ENCODE assay signal across 1 cellular context in the genomic region with DNA sequence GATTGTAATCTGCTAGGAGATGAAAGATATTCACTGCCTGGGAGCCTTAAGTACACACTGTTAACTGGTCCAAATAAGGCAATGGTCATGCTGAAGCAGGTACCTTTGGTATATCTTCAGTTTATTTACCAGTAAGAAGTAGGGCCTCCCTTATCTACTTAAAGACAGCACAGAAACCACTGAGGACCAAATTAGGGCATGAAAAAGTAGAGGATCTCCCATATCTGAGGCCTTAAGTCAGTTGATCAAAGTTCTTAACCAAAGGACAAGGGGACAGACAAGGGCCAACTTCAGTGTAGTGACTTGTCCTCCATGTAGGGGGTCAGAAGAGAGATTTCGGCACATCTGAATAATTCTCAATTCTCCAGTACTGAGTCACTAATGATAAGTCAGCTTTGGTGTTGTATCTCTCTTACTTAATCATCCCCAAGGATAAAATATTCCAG.
TF ChIP-seq lines count a peak whose summit lies in the region.

No MANE protein-coding gene starts in this region.

TF ChIP-seq in K562, 482 proteins besides CTCF, POLR2A, EP300 and RAD21 (continued from another document and continues in another):
- TF ChIP-seq, protein P1, sequence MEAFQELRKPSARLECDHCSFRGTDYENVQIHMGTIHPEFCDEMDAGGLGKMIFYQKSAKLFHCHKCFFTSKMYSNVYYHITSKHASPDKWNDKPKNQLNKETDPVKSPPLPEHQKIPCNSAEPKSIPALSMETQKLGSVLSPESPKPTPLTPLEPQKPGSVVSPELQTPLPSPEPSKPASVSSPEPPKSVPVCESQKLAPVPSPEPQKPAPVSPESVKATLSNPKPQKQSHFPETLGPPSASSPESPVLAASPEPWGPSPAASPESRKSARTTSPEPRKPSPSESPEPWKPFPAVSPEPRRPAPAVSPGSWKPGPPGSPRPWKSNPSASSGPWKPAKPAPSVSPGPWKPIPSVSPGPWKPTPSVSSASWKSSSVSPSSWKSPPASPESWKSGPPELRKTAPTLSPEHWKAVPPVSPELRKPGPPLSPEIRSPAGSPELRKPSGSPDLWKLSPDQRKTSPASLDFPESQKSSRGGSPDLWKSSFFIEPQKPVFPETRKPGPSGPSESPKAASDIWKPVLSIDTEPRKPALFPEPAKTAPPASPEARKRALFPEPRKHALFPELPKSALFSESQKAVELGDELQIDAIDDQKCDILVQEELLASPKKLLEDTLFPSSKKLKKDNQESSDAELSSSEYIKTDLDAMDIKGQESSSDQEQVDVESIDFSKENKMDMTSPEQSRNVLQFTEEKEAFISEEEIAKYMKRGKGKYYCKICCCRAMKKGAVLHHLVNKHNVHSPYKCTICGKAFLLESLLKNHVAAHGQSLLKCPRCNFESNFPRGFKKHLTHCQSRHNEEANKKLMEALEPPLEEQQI (IDR thresholded peaks at IDR 0.05): no peak
- TF ChIP-seq ESRRB (CRISPR knock-in tag; IDR thresholded peaks at IDR 0.05; ENCODE audit: borderline replicate concordance) (no peak), ZNF197 (CRISPR knock-in tag; IDR thresholded peaks at IDR 0.05; ENCODE audit: low read depth) (peak; percentile 71; the same call in 1 of the 2 replicates), ZNF232 (CRISPR knock-in tag; IDR thresholded peaks at IDR 0.05) (no peak), SRSF1 (IDR thresholded peaks at IDR 0.05; ENCODE audit: low read depth, low read length) (no peak), FOXK2 (conservative IDR thresholded peaks at IDR 0.05 in 1 of 2, IDR thresholded peaks at IDR 0.05 in 1 of 2; ENCODE audit: low read depth in 2 of 2) (no peak), CREM (IDR thresholded peaks at IDR 0.05; ENCODE audit: low read depth) (no peak), SETDB1 (IDR thresholded peaks at IDR 0.05; ENCODE audit: low read length) (no peak), RAD51 (IDR thresholded peaks at IDR 0.05; ENCODE audit: borderline replicate concordance, low read depth) (no peak), MED1 (CRISPR knock-in tag; IDR thresholded peaks at IDR 0.05; ENCODE audit: borderline replicate concordance) (no peak), GABPB2 (CRISPR knock-in tag; conservative IDR thresholded peaks at IDR 0.05) (no peak), TOE1 (IDR thresholded peaks at IDR 0.05; ENCODE audit: borderline replicate concordance) (no peak), TOE1 (CRISPR knock-in tag; IDR thresholded peaks at IDR 0.05; ENCODE audit: borderline replicate concordance, low read depth) (no peak), ZNF274 (IDR thresholded peaks at IDR 0.05; ENCODE audit: borderline replicate concordance, low read depth, low read length) (no peak), SP1 (CRISPR knock-in tag; IDR thresholded peaks at IDR 0.05) (0 out of 2 replicates have a peak, but pooled peaks have one; percentile 9), TEAD4 (IDR thresholded peaks at IDR 0.05; ENCODE audit: low read length) (peak; percentile 20; the same call in 1 of the 2 replicates), TEAD4 (CRISPR knock-in tag; IDR thresholded peaks at IDR 0.05; ENCODE audit: borderline replicate concordance) (no peak), KLF13 (tag; IDR thresholded peaks at IDR 0.05; ENCODE audit: borderline replicate concordance, low read depth) (no peak), ZNF644 (tag; IDR thresholded peaks at IDR 0.05; ENCODE audit: low read depth) (peak; percentile 54; the same call in 1 of the 2 replicates), ZC3H8 (IDR thresholded peaks at IDR 0.05) (no peak), RBM39 (optimal IDR thresholded peaks at IDR 0.05; ENCODE audit: low read depth, low read length) (no peak), ZNF699 (CRISPR knock-in tag; IDR thresholded peaks at IDR 0.05; ENCODE audit: insufficient replicate concordance) (no peak), FOSL1 (tag; conservative IDR thresholded peaks at IDR 0.05) (peak; percentile 82), ELF4 (CRISPR knock-in tag; IDR thresholded peaks at IDR 0.05) (no peak), ESRRA (IDR thresholded peaks at IDR 0.05; ENCODE audit: borderline replicate concordance, low read depth) (peak; percentile 72; the same call in 1 of the 2 replicates), ZNF75A (CRISPR knock-in tag; IDR thresholded peaks at IDR 0.05) (no peak), NBN (IDR thresholded peaks at IDR 0.05; ENCODE audit: low read depth) (no peak), RNF2 (IDR thresholded peaks at IDR 0.05) (peak; percentile 73; the same call in 1 of the 2 replicates), POLR2H (tag; IDR thresholded peaks at IDR 0.05; ENCODE audit: low read depth) (peak; percentile 88), CBFA2T3 (IDR thresholded peaks at IDR 0.05) (peak; percentile 38), NR2C2 (CRISPR knock-in tag; IDR thresholded peaks at IDR 0.05) (no peak), NR2C2 (tag; IDR thresholded peaks at IDR 0.05) (no peak), NR1H2 (CRISPR knock-in tag; IDR thresholded peaks at IDR 0.05) (no peak), SMAD3 (CRISPR knock-in tag; conservative IDR thresholded peaks at IDR 0.05) (no peak), HDAC1 (IDR thresholded peaks at IDR 0.05) (no peak), FOXA3 (CRISPR knock-in tag; conservative IDR thresholded peaks at IDR 0.05 in 1 of 2, IDR thresholded peaks at IDR 0.05 in 1 of 2) (peak in 1 of 2 experiments; percentile 92; a peak in 2 of 4 replicates), ZFP30 (CRISPR knock-in tag; IDR thresholded peaks at IDR 0.05; ENCODE audit: borderline replicate concordance) (no peak), SAFB2 (IDR thresholded peaks at IDR 0.05; ENCODE audit: borderline replicate concordance, low read depth, low read length, severe bottlenecking) (no peak), ZNF76 (CRISPR knock-in tag; IDR thresholded peaks at IDR 0.05; ENCODE audit: borderline replicate concordance) (no peak), SMARCA4 (IDR thresholded peaks at IDR 0.05) (0 out of 2 replicates have a peak, but pooled peaks have one; percentile 47), ZBTB1 (CRISPR knock-in tag; IDR thresholded peaks at IDR 0.05; ENCODE audit: borderline replicate concordance, low read depth) (no peak), GTF2E2 (tag; IDR thresholded peaks at IDR 0.05) (peak; percentile 75), CBX2 (IDR thresholded peaks at IDR 0.05; ENCODE audit: insufficient read depth, low read length, poor library complexity, severe bottlenecking) (no peak), SAP30 (IDR thresholded peaks at IDR 0.05; ENCODE audit: borderline replicate concordance, insufficient read depth, low read depth, low read length, poor library complexity, severe bottlenecking) (no peak), FOXK1 (CRISPR knock-in tag; IDR thresholded peaks at IDR 0.05; ENCODE audit: borderline replicate concordance) (no peak)
- TF ChIP-seq, protein P2, sequence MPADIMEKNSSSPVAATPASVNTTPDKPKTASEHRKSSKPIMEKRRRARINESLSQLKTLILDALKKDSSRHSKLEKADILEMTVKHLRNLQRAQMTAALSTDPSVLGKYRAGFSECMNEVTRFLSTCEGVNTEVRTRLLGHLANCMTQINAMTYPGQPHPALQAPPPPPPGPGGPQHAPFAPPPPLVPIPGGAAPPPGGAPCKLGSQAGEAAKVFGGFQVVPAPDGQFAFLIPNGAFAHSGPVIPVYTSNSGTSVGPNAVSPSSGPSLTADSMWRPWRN (IDR thresholded peaks at IDR 0.05; ENCODE audit: low read depth): no peak
- TF ChIP-seq, protein P3, sequence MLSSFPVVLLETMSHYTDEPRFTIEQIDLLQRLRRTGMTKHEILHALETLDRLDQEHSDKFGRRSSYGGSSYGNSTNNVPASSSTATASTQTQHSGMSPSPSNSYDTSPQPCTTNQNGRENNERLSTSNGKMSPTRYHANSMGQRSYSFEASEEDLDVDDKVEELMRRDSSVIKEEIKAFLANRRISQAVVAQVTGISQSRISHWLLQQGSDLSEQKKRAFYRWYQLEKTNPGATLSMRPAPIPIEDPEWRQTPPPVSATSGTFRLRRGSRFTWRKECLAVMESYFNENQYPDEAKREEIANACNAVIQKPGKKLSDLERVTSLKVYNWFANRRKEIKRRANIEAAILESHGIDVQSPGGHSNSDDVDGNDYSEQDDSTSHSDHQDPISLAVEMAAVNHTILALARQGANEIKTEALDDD (IDR thresholded peaks at IDR 0.05): peak; percentile 90
- TF ChIP-seq, protein P4, sequence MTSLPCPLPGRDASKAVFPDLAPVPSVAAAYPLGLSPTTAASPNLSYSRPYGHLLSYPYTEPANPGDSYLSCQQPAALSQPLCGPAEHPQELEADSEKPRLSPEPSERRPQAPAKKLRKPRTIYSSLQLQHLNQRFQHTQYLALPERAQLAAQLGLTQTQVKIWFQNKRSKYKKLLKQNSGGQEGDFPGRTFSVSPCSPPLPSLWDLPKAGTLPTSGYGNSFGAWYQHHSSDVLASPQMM (CRISPR knock-in tag; IDR thresholded peaks at IDR 0.05): no peak
- TF ChIP-seq, protein P5, sequence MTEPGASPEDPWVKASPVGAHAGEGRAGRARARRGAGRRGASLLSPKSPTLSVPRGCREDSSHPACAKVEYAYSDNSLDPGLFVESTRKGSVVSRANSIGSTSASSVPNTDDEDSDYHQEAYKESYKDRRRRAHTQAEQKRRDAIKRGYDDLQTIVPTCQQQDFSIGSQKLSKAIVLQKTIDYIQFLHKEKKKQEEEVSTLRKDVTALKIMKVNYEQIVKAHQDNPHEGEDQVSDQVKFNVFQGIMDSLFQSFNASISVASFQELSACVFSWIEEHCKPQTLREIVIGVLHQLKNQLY (CRISPR knock-in tag; conservative IDR thresholded peaks at IDR 0.05): no peak
- TF ChIP-seq, protein P6, sequence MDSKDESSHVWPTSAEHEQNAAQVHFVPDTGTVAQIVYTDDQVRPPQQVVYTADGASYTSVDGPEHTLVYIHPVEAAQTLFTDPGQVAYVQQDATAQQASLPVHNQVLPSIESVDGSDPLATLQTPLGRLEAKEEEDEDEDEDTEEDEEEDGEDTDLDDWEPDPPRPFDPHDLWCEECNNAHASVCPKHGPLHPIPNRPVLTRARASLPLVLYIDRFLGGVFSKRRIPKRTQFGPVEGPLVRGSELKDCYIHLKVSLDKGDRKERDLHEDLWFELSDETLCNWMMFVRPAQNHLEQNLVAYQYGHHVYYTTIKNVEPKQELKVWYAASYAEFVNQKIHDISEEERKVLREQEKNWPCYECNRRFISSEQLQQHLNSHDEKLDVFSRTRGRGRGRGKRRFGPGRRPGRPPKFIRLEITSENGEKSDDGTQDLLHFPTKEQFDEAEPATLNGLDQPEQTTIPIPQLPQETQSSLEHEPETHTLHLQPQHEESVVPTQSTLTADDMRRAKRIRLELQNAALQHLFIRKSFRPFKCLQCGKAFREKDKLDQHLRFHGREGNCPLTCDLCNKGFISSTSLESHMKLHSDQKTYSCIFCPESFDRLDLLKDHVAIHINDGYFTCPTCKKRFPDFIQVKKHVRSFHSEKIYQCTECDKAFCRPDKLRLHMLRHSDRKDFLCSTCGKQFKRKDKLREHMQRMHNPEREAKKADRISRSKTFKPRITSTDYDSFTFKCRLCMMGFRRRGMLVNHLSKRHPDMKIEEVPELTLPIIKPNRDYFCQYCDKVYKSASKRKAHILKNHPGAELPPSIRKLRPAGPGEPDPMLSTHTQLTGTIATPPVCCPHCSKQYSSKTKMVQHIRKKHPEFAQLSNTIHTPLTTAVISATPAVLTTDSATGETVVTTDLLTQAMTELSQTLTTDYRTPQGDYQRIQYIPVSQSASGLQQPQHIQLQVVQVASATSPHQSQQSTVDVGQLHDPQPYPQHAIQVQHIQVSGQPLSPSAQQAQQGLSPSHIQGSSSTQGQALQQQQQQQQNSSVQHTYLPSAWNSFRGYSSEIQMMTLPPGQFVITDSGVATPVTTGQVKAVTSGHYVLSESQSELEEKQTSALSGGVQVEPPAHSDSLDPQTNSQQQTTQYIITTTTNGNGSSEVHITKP (IDR thresholded peaks at IDR 0.05; ENCODE audit: partially characterized antibody): no peak
- TF ChIP-seq, protein P7, sequence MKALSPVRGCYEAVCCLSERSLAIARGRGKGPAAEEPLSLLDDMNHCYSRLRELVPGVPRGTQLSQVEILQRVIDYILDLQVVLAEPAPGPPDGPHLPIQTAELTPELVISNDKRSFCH (CRISPR knock-in tag; IDR thresholded peaks at IDR 0.05): no peak
- TF ChIP-seq, protein P7 (tag; IDR thresholded peaks at IDR 0.05): no peak
- TF ChIP-seq, protein P8, sequence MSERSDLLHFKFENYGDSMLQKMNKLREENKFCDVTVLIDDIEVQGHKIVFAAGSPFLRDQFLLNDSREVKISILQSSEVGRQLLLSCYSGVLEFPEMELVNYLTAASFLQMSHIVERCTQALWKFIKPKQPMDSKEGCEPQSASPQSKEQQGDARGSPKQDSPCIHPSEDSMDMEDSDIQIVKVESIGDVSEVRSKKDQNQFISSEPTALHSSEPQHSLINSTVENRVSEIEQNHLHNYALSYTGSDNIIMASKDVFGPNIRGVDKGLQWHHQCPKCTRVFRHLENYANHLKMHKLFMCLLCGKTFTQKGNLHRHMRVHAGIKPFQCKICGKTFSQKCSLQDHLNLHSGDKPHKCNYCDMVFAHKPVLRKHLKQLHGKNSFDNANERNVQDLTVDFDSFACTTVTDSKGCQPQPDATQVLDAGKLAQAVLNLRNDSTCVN (CRISPR knock-in tag; IDR thresholded peaks at IDR 0.05): no peak
- TF ChIP-seq, protein P9, sequence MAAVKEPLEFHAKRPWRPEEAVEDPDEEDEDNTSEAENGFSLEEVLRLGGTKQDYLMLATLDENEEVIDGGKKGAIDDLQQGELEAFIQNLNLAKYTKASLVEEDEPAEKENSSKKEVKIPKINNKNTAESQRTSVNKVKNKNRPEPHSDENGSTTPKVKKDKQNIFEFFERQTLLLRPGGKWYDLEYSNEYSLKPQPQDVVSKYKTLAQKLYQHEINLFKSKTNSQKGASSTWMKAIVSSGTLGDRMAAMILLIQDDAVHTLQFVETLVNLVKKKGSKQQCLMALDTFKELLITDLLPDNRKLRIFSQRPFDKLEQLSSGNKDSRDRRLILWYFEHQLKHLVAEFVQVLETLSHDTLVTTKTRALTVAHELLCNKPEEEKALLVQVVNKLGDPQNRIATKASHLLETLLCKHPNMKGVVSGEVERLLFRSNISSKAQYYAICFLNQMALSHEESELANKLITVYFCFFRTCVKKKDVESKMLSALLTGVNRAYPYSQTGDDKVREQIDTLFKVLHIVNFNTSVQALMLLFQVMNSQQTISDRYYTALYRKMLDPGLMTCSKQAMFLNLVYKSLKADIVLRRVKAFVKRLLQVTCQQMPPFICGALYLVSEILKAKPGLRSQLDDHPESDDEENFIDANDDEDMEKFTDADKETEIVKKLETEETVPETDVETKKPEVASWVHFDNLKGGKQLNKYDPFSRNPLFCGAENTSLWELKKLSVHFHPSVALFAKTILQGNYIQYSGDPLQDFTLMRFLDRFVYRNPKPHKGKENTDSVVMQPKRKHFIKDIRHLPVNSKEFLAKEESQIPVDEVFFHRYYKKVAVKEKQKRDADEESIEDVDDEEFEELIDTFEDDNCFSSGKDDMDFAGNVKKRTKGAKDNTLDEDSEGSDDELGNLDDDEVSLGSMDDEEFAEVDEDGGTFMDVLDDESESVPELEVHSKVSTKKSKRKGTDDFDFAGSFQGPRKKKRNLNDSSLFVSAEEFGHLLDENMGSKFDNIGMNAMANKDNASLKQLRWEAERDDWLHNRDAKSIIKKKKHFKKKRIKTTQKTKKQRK (IDR thresholded peaks at IDR 0.05; ENCODE audit: borderline replicate concordance, low read depth, low read length): no peak
- TF ChIP-seq, protein P10, sequence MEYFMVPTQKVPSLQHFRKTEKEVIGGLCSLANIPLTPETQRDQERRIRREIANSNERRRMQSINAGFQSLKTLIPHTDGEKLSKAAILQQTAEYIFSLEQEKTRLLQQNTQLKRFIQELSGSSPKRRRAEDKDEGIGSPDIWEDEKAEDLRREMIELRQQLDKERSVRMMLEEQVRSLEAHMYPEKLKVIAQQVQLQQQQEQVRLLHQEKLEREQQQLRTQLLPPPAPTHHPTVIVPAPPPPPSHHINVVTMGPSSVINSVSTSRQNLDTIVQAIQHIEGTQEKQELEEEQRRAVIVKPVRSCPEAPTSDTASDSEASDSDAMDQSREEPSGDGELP (CRISPR knock-in tag; IDR thresholded peaks at IDR 0.05; ENCODE audit: borderline replicate concordance): no peak
